In the genomic region with DNA sequence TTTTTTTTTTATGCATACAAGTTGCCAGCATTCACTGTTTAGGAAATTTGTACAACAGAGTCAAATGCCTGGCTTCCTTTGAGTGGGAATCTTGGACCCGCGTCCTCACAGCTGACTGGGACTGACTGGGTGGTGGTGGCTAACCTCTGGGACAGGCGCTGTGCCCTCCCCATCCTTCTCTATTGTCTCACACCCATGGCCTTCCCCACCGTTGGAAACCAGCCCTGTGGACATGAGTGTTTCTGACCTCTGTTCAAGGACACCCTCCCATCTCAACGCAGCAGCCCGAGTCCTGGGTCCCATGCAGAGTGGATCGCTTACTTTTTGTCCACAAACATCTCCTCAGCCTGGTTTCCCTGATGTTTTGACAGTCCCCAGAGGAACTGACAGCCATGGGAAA, we compare ENCODE assay signal across 17 cellular contexts.
A peak's percentile ranks its signal among the peaks of the same experiment; 100 is the strongest.
DNase-seq lines count a peak whose midpoint lies in the region; ATAC-seq and TF ChIP-seq lines count a peak whose summit lies in the region.
"Had no signal": no experiment of that assay in that cellular context is flagged by ENCODE, and none has a peak within 500 bp of the region (broad histone marks: within the 10 kb centered on the region; RNA-seq: fewer than 3 reads in every experiment).

No MANE protein-coding gene starts in this region.

- H3K4me1 Mint-ChIP-seq in HFFc6 (ENCODE audit: low read depth), result peaks cover 46% of the 10 kb centered on the region

- H3K27me3 ChIP-seq in esophagus squamous epithelium (no peaks in the 10 kb centered on the region), skeletal muscle tissue (ENCODE audit: control insufficient read depth in 3 of 3, insufficient read depth in 3 of 3, low read length in 3 of 3) (no peaks in the 10 kb centered on the region)

- CTCF ChIA-PET in RWPE1 (lab: Yijun Ruan, JAX), result interaction anchor here (0.6 kb wide), 1 partner anchor 1159 kb away, joined by 6 read pairs; no protein-coding TSS in a partner anchor

- ATAC-seq in activated CD4-positive, CD25-positive, alpha-beta regulatory T cell treated with anti-CD3 and anti-CD28 coated beads, Interleukin-2, amount 50 U/mL, for 24 hours, result no peak
- ATAC-seq: CD8-positive, alpha-beta T cell; GM12878 had no signal

- H3K27ac ChIP-seq in RWPE1, result peak overlapping the region; percentile 35
- peak overlapping the region in 3 of 4 donors; percentile 65 to 78 (median 77) for H3K27ac ChIP-seq in esophagus squamous epithelium
- H3K27ac ChIP-seq in mesodermal cell (ENCODE audit: low read depth, low read length, severe bottlenecking), result peak overlapping the region; percentile 97
- peak overlapping the region; percentile 60 for H3K27ac ChIP-seq in skeletal muscle tissue (ENCODE audit: low read depth, low read length)
- H3K27ac ChIP-seq: HL-60, KMS-11, VCaP had no signal

- H3K4me3 Mint-ChIP-seq in HFFc6, result no peak overlapping the region
- H3K4me3 Mint-ChIP-seq: CD8-positive, alpha-beta T cell; endodermal cell had no signal

- 73 to 77% methylated on average over 2 to 7 of the region's 7 CpGs for WGBS in esophagus squamous epithelium, 2 donors
- 89 to 91% methylated on average over 7 of the region's 7 CpGs for WGBS in mesodermal cell (ENCODE audit: insufficient coverage in 2 of 2), 2 experiments

- TF ChIP-seq CTCF in RWPE1 (conservative IDR thresholded peaks at IDR 0.05; ENCODE audit: low read depth) (no peak), esophagus squamous epithelium (IDR thresholded peaks at IDR 0.05) (no peak), HFFc6 (IDR thresholded peaks at IDR 0.05) (no peak)

- no peak overlapping the region for H3K27ac Mint-ChIP-seq in HFFc6
- H3K27ac Mint-ChIP-seq: CD8-positive, alpha-beta T cell had no signal

- H3K9me3 ChIP-seq in esophagus squamous epithelium (no peaks in the 10 kb centered on the region), mesodermal cell (ENCODE audit: control insufficient read depth, low read length) (no peaks in the 10 kb centered on the region), skeletal muscle tissue (ENCODE audit: control insufficient read depth in 3 of 3, low read length in 3 of 3) (no peaks in the 10 kb centered on the region)

- intact Hi-C loops in esophagus squamous epithelium (cut with DNase I), result no loop called here

- H3K4me1 ChIP-seq in esophagus squamous epithelium (peaks cover 15 to 65% (median 36%) of the 10 kb centered on the region in 3 donors), mesodermal cell (ENCODE audit: control insufficient read depth, insufficient read depth, low read length, poor library complexity, severe bottlenecking) (peaks cover 30% of the 10 kb centered on the region), skeletal muscle tissue (ENCODE audit: control insufficient read depth in 3 of 3, insufficient read depth in 3 of 3, low read length in 3 of 3) (peaks cover 34 to 58% (median 50%) of the 10 kb centered on the region in 3 donors)

- H3K4me3 ChIP-seq in esophagus squamous epithelium, result no peak overlapping the region
- H3K4me3 ChIP-seq in mesodermal cell (ENCODE audit: extremely low read depth, insufficient read depth, low read length, poor library complexity, severe bottlenecking), result no peak overlapping the region
- H3K4me3 ChIP-seq in skeletal muscle tissue (ENCODE audit: low read length in 3 of 3), result no peak overlapping the region
- H3K4me3 ChIP-seq: GM12878 had no signal

- peaks cover 19% of the 10 kb centered on the region for H3K27me3 Mint-ChIP-seq in HFFc6 (ENCODE audit: insufficient read depth)

- POLR2A ChIA-PET in RWPE1 (lab: Yijun Ruan, JAX; ENCODE audit: low non-redundant PET), result no interaction called here

- DNase-seq in RWPE1 (ENCODE audit: low spot score), result no peak
- no peak for DNase-seq in esophagus squamous epithelium (lab: John Stamatoyannopoulos, UW)
- DNase-seq in T-helper 1 cell, result no peak
- DNase-seq in COLO829 (ENCODE audit: low spot score), result no peak
- DNase-seq in HFFc6, result no peak
- DNase-seq: activated gamma-delta T cell treated with Interleukin-2 at 50 U/mL for 16 hours; CD8-positive, alpha-beta T cell; NCI-H1105 treated with DMSO at 0.1 percent for 48 hours; NCI-H2227 treated with DMSO at 0.1 percent for 48 hours had no signal

- peaks cover 0 to 100% (median 0%) of the 10 kb centered on the region in 3 donors for H3K36me3 ChIP-seq in esophagus squamous epithelium
- peaks cover 60% of the 10 kb centered on the region for H3K36me3 ChIP-seq in mesodermal cell (ENCODE audit: control insufficient read depth, insufficient read depth, low read length)
- H3K36me3 ChIP-seq in skeletal muscle tissue (ENCODE audit: control insufficient read depth in 3 of 3, insufficient read depth in 3 of 3, low read length in 3 of 3), result peaks cover 14 to 27% (median 15%) of the 10 kb centered on the region in 3 donors

- H3K36me3 Mint-ChIP-seq in HFFc6 (ENCODE audit: low read depth), result peaks cover 27% of the 10 kb centered on the region

- TF ChIP-seq POLR2A in esophagus squamous epithelium (IDR thresholded peaks at IDR 0.05), result no peak

- peak overlapping the region in 2 of 3 donors; percentile 16 to 23 for H3K9ac ChIP-seq in skeletal muscle tissue (ENCODE audit: low read depth in 1 of 3, low read length in 3 of 3)
- H3K9ac ChIP-seq: KMS-11 had no signal

- H3K9me3 Mint-ChIP-seq in HFFc6, result no peaks in the 10 kb centered on the region
- H3K9me3 Mint-ChIP-seq: CD8-positive, alpha-beta T cell; endodermal cell had no signal

Comparison
In these comparisons a context has a peak if more than half of its experiments do, and no peak if none do; other contexts are left out.
1. H3K27ac ChIP-seq: peak in every context shown above with its lines; median percentile 97 in mesodermal cell; 77 in esophagus squamous epithelium; 60 in skeletal muscle tissue; 35 in RWPE1.